Comparison of ENCODE assay signal across 15 cellular contexts in the genomic region with DNA sequence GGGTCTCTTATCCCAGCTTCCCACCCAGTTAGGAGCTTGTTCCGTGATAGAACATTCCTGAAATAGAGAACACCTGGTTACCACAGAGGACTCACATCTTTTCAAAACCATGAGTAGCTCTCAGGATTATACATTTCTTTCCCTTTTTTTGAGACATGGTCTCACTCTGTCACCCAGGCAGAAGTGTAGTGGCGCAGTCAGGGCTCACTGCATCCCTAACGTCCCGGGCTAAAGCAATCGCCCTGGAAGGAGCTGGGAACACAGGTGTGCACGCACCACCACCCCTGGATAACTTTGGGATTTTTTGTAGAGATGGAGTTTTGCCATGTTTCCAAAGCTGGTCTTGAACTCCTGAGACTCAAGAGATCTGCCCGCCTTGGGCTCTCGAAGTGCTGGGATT. TPM values are rescaled to one million over a fixed set of nuclear protein-coding genes. Genes with fewer than 3 reads are reported as not detected.
DNase-seq lines count a peak whose midpoint lies in the region; ATAC-seq and TF ChIP-seq lines count a peak whose summit lies in the region.
"Had no signal": no experiment of that assay in that cellular context is flagged by ENCODE, and none has a peak within 500 bp of the region (broad histone marks: within the 10 kb centered on the region; RNA-seq: fewer than 3 reads in every experiment).

No MANE protein-coding gene starts in this region.

- no peaks in the 10 kb centered on the region for H3K9me2 ChIP-seq in hepatocyte (replicated peaks; ENCODE audit: insufficient read depth)

- H3K79me2 ChIP-seq in hepatocyte, result no peaks in the 10 kb centered on the region

- H3K27ac ChIP-seq in AG04450 (ENCODE audit: low read depth, low read length) (peak overlapping the region; percentile 49), SK-N-MC (peak overlapping the region; percentile 99), hepatocyte (peak overlapping the region; percentile 51)

- H3K9ac ChIP-seq in SK-N-MC (ENCODE audit: insufficient read length) (no peak overlapping the region), skeletal muscle satellite cell (ENCODE audit: low read depth, low read length) (peak overlapping the region; percentile 16)

- H3K4me3 ChIP-seq in AG04450 (ENCODE audit: low read depth, low read length), result no peak overlapping the region
- H3K4me3 ChIP-seq in SK-N-MC, result peak overlapping the region; percentile 60; the same call in 1 of the 2 replicates
- H3K4me3 ChIP-seq in hepatocyte, result no peak overlapping the region
- H3K4me3 ChIP-seq in skeletal muscle satellite cell (ENCODE audit: low read length), result no peak overlapping the region

- POLR2A ChIA-PET in AG04450 (lab: Yijun Ruan, JAX), result no interaction called here

- TF ChIP-seq CTCF in AG04450 (IDR thresholded peaks at IDR 0.05; ENCODE audit: low read depth, low read length) (no peak), hepatocyte (IDR thresholded peaks at IDR 0.05; ENCODE audit: poor library complexity) (no peak)

- peak overlapping the region; percentile 8 for H3K4me2 ChIP-seq in hepatocyte
- H3K4me2 ChIP-seq in skeletal muscle satellite cell (ENCODE audit: low read length), result peak overlapping the region; percentile 56

- H3K36me3 ChIP-seq in SK-N-MC (ENCODE audit: insufficient read depth, low read length) (peaks cover 22% of the 10 kb centered on the region), hepatocyte (replicated peaks; ENCODE audit: insufficient read depth, low read depth) (no peaks in the 10 kb centered on the region), skeletal muscle satellite cell (ENCODE audit: insufficient read depth, low read length) (peaks cover 6% of the 10 kb centered on the region)

- H3K4me1 ChIP-seq in hepatocyte (ENCODE audit: insufficient read depth), result peaks cover 35% of the 10 kb centered on the region
- peaks cover 54% of the 10 kb centered on the region for H3K4me1 ChIP-seq in skeletal muscle satellite cell (ENCODE audit: control insufficient read depth, insufficient read depth, low read length)

- 97% methylated on average over 8 of the region's 8 CpGs for WGBS in hepatocyte (ENCODE audit: low lambda C conversion rate, missing lambda C conversion rate)

- no peaks in the 10 kb centered on the region for H4K20me1 ChIP-seq in hepatocyte (ENCODE audit: insufficient read depth, poor library complexity, severe bottlenecking)

- ATAC-seq in HG02798 (IDR thresholded peaks at IDR 0.05; ENCODE audit: poor library complexity, unreplicated experiment), result no peak
- ATAC-seq in HG03571 (IDR thresholded peaks at IDR 0.05; ENCODE audit: unreplicated experiment), result no peak
- ATAC-seq: naive thymus-derived CD8-positive, alpha-beta T cell had no signal

- DNase-seq in AG04450 (ENCODE audit: low read depth, low spot score), result no peak
- no peak for DNase-seq in SK-N-MC (ENCODE audit: low read depth, low spot score)
- DNase-seq in hepatocyte (ENCODE audit: low spot score), result no peak
- no peak for DNase-seq in GF-D8 (lab: John Stamatoyannopoulos, UW)
- DNase-seq in SHP77 treated with DMSO at 0.1 percent for 48 hours (lab: John Stamatoyannopoulos, UW), result no peak
- DNase-seq: activated naive CD4-positive, alpha-beta T cell treated with Interleukin-2 at 50 U/mL for 16 hours; AML-193; DMS53; naive thymus-derived CD8-positive, alpha-beta T cell; NCI-H187; NCI-H774; SHP77 had no signal

- H2AFZ ChIP-seq in hepatocyte, result no peak overlapping the region

- CTCF ChIA-PET in AG04450 (lab: Charles Lee), result interaction anchor here (1.1 to 2.4 kb wide), 5 partner anchors 12 to 143 kb away, joined by 3 to 14 read pairs (median 5); no protein-coding TSS in a partner anchor

- H3K9me3 ChIP-seq in AG04450 (ENCODE audit: control insufficient read depth, insufficient read depth, low read length) (no peaks in the 10 kb centered on the region), SK-N-MC (ENCODE audit: low read depth, low read length) (no peaks in the 10 kb centered on the region), hepatocyte (ENCODE audit: low read depth) (no peaks in the 10 kb centered on the region), skeletal muscle satellite cell (replicated peaks; ENCODE audit: low read length) (no peaks in the 10 kb centered on the region)

- H3K27me3 ChIP-seq in AG04450 (ENCODE audit: control insufficient read depth, insufficient read depth, low read length) (no peaks in the 10 kb centered on the region), hepatocyte (no peaks in the 10 kb centered on the region), skeletal muscle satellite cell (ENCODE audit: control insufficient read depth, insufficient read depth, low read length) (no peaks in the 10 kb centered on the region)

RNA-seq across cellular contexts. Expression of gene FSCN1, which starts 44.8 kb away (rescaled TPM):
- polyA plus RNA-seq in AG04450 (2011; rRNA removed) (108 and 151 TPM in 2 replicates), hepatocyte (120 and 132 TPM in 2 replicates)
- 90.4 and 104 TPM in 2 replicates for polyA minus RNA-seq in AG04450 (2011; rRNA and poly(A)+ RNA removed)
- 82.9 and 117 TPM in 2 replicates for total RNA-seq in hepatocyte
- total RNA-seq in skeletal muscle satellite cell (2012; rRNA removed), result 267 and 317 TPM in 2 replicates

Comparison
In these comparisons a context has a peak if more than half of its experiments do, and no peak if none do; other contexts are left out.
1. H3K27ac ChIP-seq: peak in every context shown above with its lines; median percentile 99 in SK-N-MC; 51 in hepatocyte; 49 in AG04450.